In genomic region chr16:88761143-88761534, GRCh38 we compare ENCODE assay signal across 33 cellular contexts. TPM values are rescaled to one million over a fixed set of nuclear protein-coding genes. Genes with fewer than 3 reads are reported as not detected.
DNase-seq lines count a peak whose midpoint lies in the region; ATAC-seq, FAIRE-seq and TF ChIP-seq lines count a peak whose summit lies in the region.
"Had no signal": no experiment of that assay in that cellular context is flagged by ENCODE, and none has a peak within 500 bp of the region (broad histone marks: within the 10 kb centered on the region; RNA-seq: fewer than 3 reads in every experiment).

No MANE protein-coding gene starts in this region.

- in situ Hi-C loops in HepG2 (cut with HindIII; ENCODE audit: extremely low pct_ligation_motif_present, low pct_unique_long_range_greater_than_20kb) = no loop called here

- peaks cover 37% of the 10 kb centered on the region for H3K4me1 Mint-ChIP-seq in activated CD4-positive, alpha-beta memory T cell treated with anti-CD3 and anti-CD28 coated beads for 36 hours (ENCODE audit: low read depth)

- BruUV-seq in HepG2 (replicated peaks; lab: Mats Ljungman, UMichigan) = no TSS peak

- peaks cover 20% of the 10 kb centered on the region for H3K79me2 ChIP-seq in HepG2 (ENCODE audit: insufficient read depth, low read length)

- TF ChIP-seq RAD21 in HepG2 (CRISPR knock-in tag; IDR thresholded peaks at IDR 0.05) = no peak

- H3K4me3 ChIP-seq in HepG2 (replicated peaks in 1 of 3; ENCODE audit: insufficient read depth in 1 of 3, low read depth in 2 of 3, low read length in 3 of 3) (no peak overlapping the region), right lobe of liver (no peak overlapping the region), colonic mucosa (no peak overlapping the region), mucosa of rectum (ENCODE audit: low read length in 2 of 2) (peak overlapping the region in 1 of 2 donors; percentile 6), right atrium auricular region (no peak overlapping the region)
- H3K4me3 ChIP-seq: A549, heart right ventricle, psoas muscle, upper lobe of right lung had no signal

- CTCF ChIA-PET in HepG2 (lab: Yijun Ruan, JAX; ENCODE audit: low intra/inter-chr PET ratio, low total read pairs) (no interaction called here), GM10248 (lab: Yijun Ruan, JAX) (interaction anchor here (1.3 kb wide), 2 partner anchors 18 to 23 kb away, joined by 4 to 6 read pairs; no protein-coding TSS in a partner anchor)
- CTCF ChIA-PET in activated CD4-positive, alpha-beta memory T cell treated with anti-CD3 and anti-CD28 coated beads for 36 hours (lab: Charles Lee) = interaction anchor here (2.2 to 4.0 kb wide), 2 partner anchors 18 to 24 kb away, joined by 7 to 35 read pairs; no protein-coding TSS in a partner anchor

- TF ChIP-seq EP300 in HepG2 (IDR thresholded peaks at IDR 0.05; ENCODE audit: low read depth in 2 of 2, low read length in 2 of 2) = no peak
- TF ChIP-seq EP300 in HepG2 (CRISPR knock-in tag; IDR thresholded peaks at IDR 0.05; ENCODE audit: borderline replicate concordance) = no peak

- intact Hi-C loops in HepG2 (cut with micrococcal nuclease; ENCODE audit: unreplicated experiment) = no loop called here
- intact Hi-C loops in right lobe of liver (cut with DNase I) = no loop called here
- intact Hi-C loops in colonic mucosa (cut with DNase I) = no loop called here
- intact Hi-C loops in activated CD4-positive, alpha-beta memory T cell treated with anti-CD3 and anti-CD28 coated beads for 36 hours (cut with micrococcal nuclease) = no loop called here

- no peak for FAIRE-seq in HepG2 (lab: Jason Lieb, UNC)
- FAIRE-seq: A549, H54, keratinocyte had no signal

- H3K36me3 ChIP-seq in HepG2 (replicated peaks in 1 of 2; ENCODE audit: control insufficient read depth in 1 of 2, insufficient read depth in 2 of 2, low read length in 2 of 2) (peaks cover 0 to 2% of the 10 kb centered on the region in 2 experiments; a peak in 2 of 5 replicates), right lobe of liver (no peaks in the 10 kb centered on the region), colonic mucosa (no peaks in the 10 kb centered on the region), mucosa of rectum (ENCODE audit: control insufficient read depth in 2 of 2, insufficient read depth in 2 of 2, low read length in 2 of 2) (no peaks in the 10 kb centered on the region), right atrium auricular region (no peaks in the 10 kb centered on the region)
- H3K36me3 ChIP-seq: upper lobe of right lung had no signal

- 89% methylated on average over 6 of the region's 11 CpGs for WGBS in HepG2 (ENCODE audit: low lambda C conversion rate)
- WGBS in right lobe of liver (ENCODE audit: insufficient coverage, low coverage, low lambda C conversion rate, missing lambda C conversion rate) = 20% methylated on average over 1 of the region's 11 CpGs

- H3K27me3 ChIP-seq in HepG2 (ENCODE audit: control insufficient read depth in 1 of 2, insufficient read depth in 2 of 2, low read length in 2 of 2) = no peaks in the 10 kb centered on the region
- no peaks in the 10 kb centered on the region for H3K27me3 ChIP-seq in right lobe of liver
- no peaks in the 10 kb centered on the region for H3K27me3 ChIP-seq in colonic mucosa
- no peaks in the 10 kb centered on the region for H3K27me3 ChIP-seq in mucosa of rectum (ENCODE audit: control insufficient read depth in 2 of 2, insufficient read depth in 2 of 2, low read length in 2 of 2)
- no peaks in the 10 kb centered on the region for H3K27me3 ChIP-seq in right atrium auricular region
- H3K27me3 ChIP-seq: heart right ventricle, upper lobe of right lung had no signal

- 0 out of 2 replicates have a peak overlapping the region, but pooled peaks have one; percentile 53 for H3K9ac ChIP-seq in HepG2 (ENCODE audit: insufficient read depth, low read depth, low read length)
- peak overlapping the region in 1 of 2 donors; percentile 15 for H3K9ac ChIP-seq in colonic mucosa (ENCODE audit: low read depth in 2 of 2, low read length in 2 of 2)
- H3K9ac ChIP-seq in mucosa of rectum (ENCODE audit: low read depth in 1 of 2, low read length in 2 of 2) = no peak overlapping the region

- H3K4me1 ChIP-seq in HepG2 (ENCODE audit: insufficient read depth, low read length) (peaks cover 69% of the 10 kb centered on the region), right lobe of liver (peaks cover 0 to 44% (median 23%) of the 10 kb centered on the region in 4 donors), colonic mucosa (peaks cover 39% of the 10 kb centered on the region), mucosa of rectum (ENCODE audit: control insufficient read depth in 2 of 2, insufficient read depth in 2 of 2, low read length in 2 of 2) (peaks cover 29 to 53% of the 10 kb centered on the region in 2 donors), right atrium auricular region (peaks cover 0 to 23% of the 10 kb centered on the region in 2 donors)
- H3K4me1 ChIP-seq: psoas muscle had no signal

- H3K36me3 Mint-ChIP-seq in activated CD4-positive, alpha-beta memory T cell treated with anti-CD3 and anti-CD28 coated beads for 36 hours = no peaks in the 10 kb centered on the region
- H3K36me3 Mint-ChIP-seq: activated naive CD8-positive, alpha-beta T cell treated with anti-CD3 and anti-CD28 coated beads, Interleukin-2, amount 10 ng/mL, durations not matched to agents 7 days and 5 days; mesothelial cell of epicardium; natural killer cell had no signal

- no peak for TF ChIP-seq CTCF in HepG2 (CRISPR knock-in tag; IDR thresholded peaks at IDR 0.05)
- TF ChIP-seq CTCF in right lobe of liver (IDR thresholded peaks at IDR 0.05) = no peak
- TF ChIP-seq CTCF in colonic mucosa (IDR thresholded peaks at IDR 0.05) = no peak
- no peak for TF ChIP-seq CTCF in GM10248 (IDR thresholded peaks at IDR 0.05; ENCODE audit: control extremely low read depth, extremely low read depth, low read depth, missing control alignments)
- no peak for TF ChIP-seq CTCF in right atrium auricular region (IDR thresholded peaks at IDR 0.05)

- DNase-seq in HepG2 (ENCODE audit: low spot score) (no peak), right lobe of liver (no peak), colonic mucosa (no peak), GM10248 (ENCODE audit: extremely low spot score) (no peak), putamen (ENCODE audit: low spot score) (no peak), right atrium auricular region (ENCODE audit: low spot score) (no peak)
- DNase-seq in activated CD4-positive, alpha-beta memory T cell treated with anti-CD3 and anti-CD28 coated beads for 36 hours = no peak
- DNase-seq: activated CD4-positive, alpha-beta T cell treated with anti-CD3 and anti-CD28 coated beads, Interleukin-2, amount 50 U/mL, for 1 hour; activated CD4-positive, CD25-positive, alpha-beta regulatory T cell; activated gamma-delta T cell treated with Interleukin-2 at 50 U/mL for 16 hours; activated naive CD8-positive, alpha-beta T cell treated with anti-CD3 and anti-CD28 coated beads, Interleukin-2, amount 10 ng/mL, durations not matched to agents 7 days and 5 days; activated T-cell treated with anti-CD3 and anti-CD28 coated beads, Interleukin-2, amount 50 U/mL, for 48 hours; aorta; endodermal cell; foreskin melanocyte; heart right ventricle; left ventricle myocardium superior; natural killer cell; NCI-H1417 treated with DMSO at 0.1 percent for 48 hours; NCI-H2081; NCI-H226; occipital lobe; psoas muscle; RPMI8226; T-helper 1 cell; upper lobe of right lung had no signal

- ATAC-seq in HepG2 (no peak), right lobe of liver (no peak)
- ATAC-seq: A549; heart right ventricle; left ventricle myocardium superior; natural killer cell; psoas muscle; stimulated activated memory B cell treated with anti-CD40 and anti-IgM and Interleukin-4, amounts not matched to agents 10 μg/mL and 1 μg/mL and 100 μg/mL, for 72 hours had no signal

- H2AFZ ChIP-seq in HepG2 (ENCODE audit: low read length) = no peak overlapping the region

- H3K27me3 Mint-ChIP-seq in activated CD4-positive, alpha-beta memory T cell treated with anti-CD3 and anti-CD28 coated beads for 36 hours = no peaks in the 10 kb centered on the region
- H3K27me3 Mint-ChIP-seq: activated naive CD8-positive, alpha-beta T cell treated with anti-CD3 and anti-CD28 coated beads, Interleukin-2, amount 10 ng/mL, durations not matched to agents 7 days and 5 days; CD4-positive, alpha-beta memory T cell; stimulated activated memory B cell treated with anti-CD40 and anti-IgM and Interleukin-4, amounts not matched to agents 10 μg/mL and 1 μg/mL and 100 μg/mL, for 72 hours had no signal

- H3K27ac ChIP-seq in HepG2 (ENCODE audit: extremely low read length, insufficient read depth, low read length) = no peak overlapping the region
- no peak overlapping the region for H3K27ac ChIP-seq in right lobe of liver
- peak overlapping the region; percentile 44 for H3K27ac ChIP-seq in colonic mucosa
- peak overlapping the region; percentile 40 to 71 for H3K27ac ChIP-seq in mucosa of rectum (ENCODE audit: low read depth in 2 of 2, low read length in 2 of 2)
- H3K27ac ChIP-seq in right atrium auricular region = no peak overlapping the region
- H3K27ac ChIP-seq: A549, heart right ventricle, psoas muscle, upper lobe of right lung had no signal

- H3K4me3 Mint-ChIP-seq in activated CD4-positive, alpha-beta memory T cell treated with anti-CD3 and anti-CD28 coated beads for 36 hours = no peak overlapping the region
- H3K4me3 Mint-ChIP-seq: activated naive CD8-positive, alpha-beta T cell treated with anti-CD3 and anti-CD28 coated beads, Interleukin-2, amount 10 ng/mL, durations not matched to agents 7 days and 5 days; CD4-positive, alpha-beta memory T cell; endodermal cell; mesothelial cell of epicardium; natural killer cell; stimulated activated memory B cell treated with anti-CD40 and anti-IgM and Interleukin-4, amounts not matched to agents 10 μg/mL and 1 μg/mL and 100 μg/mL, for 72 hours had no signal

- peaks cover 28% of the 10 kb centered on the region for H4K20me1 ChIP-seq in HepG2 (ENCODE audit: insufficient read depth, low read length)

- no peak for TF ChIP-seq POLR2A in HepG2 (IDR thresholded peaks at IDR 0.05; ENCODE audit: insufficient read depth in 1 of 2, low read depth in 2 of 2, low read length in 2 of 2)
- no peak for TF ChIP-seq POLR2A in right lobe of liver (IDR thresholded peaks at IDR 0.05)

- no peaks in the 10 kb centered on the region for H3K9me3 Mint-ChIP-seq in activated CD4-positive, alpha-beta memory T cell treated with anti-CD3 and anti-CD28 coated beads for 36 hours
- H3K9me3 Mint-ChIP-seq: activated naive CD8-positive, alpha-beta T cell treated with anti-CD3 and anti-CD28 coated beads, Interleukin-2, amount 10 ng/mL, durations not matched to agents 7 days and 5 days; CD4-positive, alpha-beta memory T cell; endodermal cell; mesothelial cell of epicardium; natural killer cell had no signal

- POLR2A ChIA-PET in HepG2 (lab: Yijun Ruan, JAX) (interaction anchor here (1.4 to 2.9 kb wide), 3 partner anchors 22 to 97 kb away, joined by 5 to 36 read pairs (median 6); partner anchors contain the start of gene PIEZO1), GM10248 (lab: Yijun Ruan, JAX) (no interaction called here)
- POLR2A ChIA-PET in activated CD4-positive, alpha-beta memory T cell treated with anti-CD3 and anti-CD28 coated beads for 36 hours (lab: Charles Lee) = no interaction called here

- H3K4me2 ChIP-seq in HepG2 (ENCODE audit: low read depth, low read length) = no peak overlapping the region
- H3K4me2 ChIP-seq: A549 had no signal

- H3K27ac Mint-ChIP-seq in activated CD4-positive, alpha-beta memory T cell treated with anti-CD3 and anti-CD28 coated beads for 36 hours = no peak overlapping the region
- H3K27ac Mint-ChIP-seq: activated naive CD8-positive, alpha-beta T cell treated with anti-CD3 and anti-CD28 coated beads, Interleukin-2, amount 10 ng/mL, durations not matched to agents 7 days and 5 days; endodermal cell; mesothelial cell of epicardium; natural killer cell; stimulated activated memory B cell treated with anti-CD40 and anti-IgM and Interleukin-4, amounts not matched to agents 10 μg/mL and 1 μg/mL and 100 μg/mL, for 72 hours had no signal

- H3K9me3 ChIP-seq in HepG2 (ENCODE audit: low read length) (no peaks in the 10 kb centered on the region), right lobe of liver (no peaks in the 10 kb centered on the region), colonic mucosa (no peaks in the 10 kb centered on the region), mucosa of rectum (ENCODE audit: control insufficient read depth in 2 of 2, low read length in 2 of 2) (no peaks in the 10 kb centered on the region), right atrium auricular region (no peaks in the 10 kb centered on the region)
- H3K9me3 ChIP-seq: A549, psoas muscle, upper lobe of right lung had no signal

RNA-seq across cellular contexts. Expression of gene PIEZO1, which starts 23.9 kb away (rescaled TPM):
- total RNA-seq in HepG2 (2016; rRNA removed; fragmentation: Illumina TruSeq; extraction: Trizol) (32.5 and 85.0 TPM in 2 replicates), right lobe of liver (10 to 100 TPM; 48.9 to 91.9 (median 64.4) TPM), colonic mucosa (100 to 1,000 TPM; 104 to 118 TPM), right atrium auricular region (10 to 100 TPM; 37.7 to 73.2 TPM)
- total RNA-seq in HepG2 (2016; cell fraction: cytosol; rRNA removed; fragmentation: Illumina TruSeq; extraction: Trizol; ENCODE audit: low read depth) = 42.1 and 42.4 TPM in 2 replicates
- total RNA-seq in HepG2 (2016; cell fraction: insoluble cytoplasmic fraction; rRNA removed; fragmentation: Illumina TruSeq; extraction: Trizol) = 27.7 and 89.8 TPM in 2 replicates
- 37.0 TPM in 2 replicates for total RNA-seq in HepG2 (2016; cell fraction: membrane; rRNA removed; fragmentation: Illumina TruSeq; extraction: Trizol)
- total RNA-seq in HepG2 (2016; cell fraction: nucleus; rRNA removed; fragmentation: Illumina TruSeq; extraction: Trizol) = 117 and 146 TPM in 2 replicates
- 67.9 and 93.5 TPM in 2 replicates for polyA plus RNA-seq in HepG2 (2011; rRNA removed)
- 42.8 and 69.2 TPM in 2 replicates for polyA plus RNA-seq in HepG2 (2011; cell fraction: cytosol; rRNA removed)
- 643 and 860 TPM in 2 replicates for polyA plus RNA-seq in HepG2 (2011; cell fraction: nucleus; rRNA removed)
- 52.4 and 78.3 TPM in 2 replicates for polyA plus RNA-seq in HepG2 (2012)
- 12.7 and 13.6 TPM in 2 replicates for polyA plus RNA-seq in HepG2 (2016; cell fraction: cytosol; fragmentation: Illumina TruSeq; extraction: Trizol; ENCODE audit: low read depth)
- polyA plus RNA-seq in HepG2 (2016; cell fraction: insoluble cytoplasmic fraction; fragmentation: Illumina TruSeq; extraction: Trizol; ENCODE audit: low read depth) = 33.4 and 36.7 TPM in 2 replicates
- polyA plus RNA-seq in HepG2 (2016; cell fraction: membrane; fragmentation: Illumina TruSeq; extraction: Trizol; ENCODE audit: low read depth) = 20.6 and 22.7 TPM in 2 replicates
- polyA plus RNA-seq in HepG2 (2016; cell fraction: nucleus; fragmentation: Illumina TruSeq; extraction: Trizol; ENCODE audit: insufficient read depth, low read depth) = 296 and 336 TPM in 2 replicates
- polyA minus RNA-seq in HepG2 (2011; rRNA and poly(A)+ RNA removed; ENCODE audit: low replicate concordance) = 101 and 184 TPM in 2 replicates
- polyA minus RNA-seq in HepG2 (2011; cell fraction: cytosol; rRNA and poly(A)+ RNA removed) = 44.8 and 52.9 TPM in 2 replicates
- 89.5 and 109 TPM in 2 replicates for polyA minus RNA-seq in HepG2 (2011; cell fraction: nucleus; rRNA and poly(A)+ RNA removed)
- 100 to 1,000 TPM; 221 to 234 TPM for total RNA-seq in activated CD4-positive, alpha-beta memory T cell treated with anti-CD3 and anti-CD28 coated beads for 36 hours

RNA-seq across cellular contexts. Expression of gene CDT1, which starts 42.5 kb away (rescaled TPM):
- total RNA-seq in HepG2 (2016; rRNA removed; fragmentation: Illumina TruSeq; extraction: Trizol) (16.5 and 23.1 TPM in 2 replicates), right lobe of liver (1 to 10 TPM in 2 of 6 experiments, under 1 TPM in 4; 0.22 to 9.6 (median 0.42) TPM), colonic mucosa (10 to 100 TPM; 14.9 to 71.7 TPM), right atrium auricular region (1 to 10 TPM in 1 of 2 donors, under 1 TPM in 1; 0.39 to 1.3 TPM)
- total RNA-seq in HepG2 (2016; cell fraction: cytosol; rRNA removed; fragmentation: Illumina TruSeq; extraction: Trizol; ENCODE audit: low read depth) = 14.3 and 18.2 TPM in 2 replicates
- 15.0 and 21.7 TPM in 2 replicates for total RNA-seq in HepG2 (2016; cell fraction: insoluble cytoplasmic fraction; rRNA removed; fragmentation: Illumina TruSeq; extraction: Trizol)
- 30.9 and 31.0 TPM in 2 replicates for total RNA-seq in HepG2 (2016; cell fraction: membrane; rRNA removed; fragmentation: Illumina TruSeq; extraction: Trizol)
- total RNA-seq in HepG2 (2016; cell fraction: nucleus; rRNA removed; fragmentation: Illumina TruSeq; extraction: Trizol) = 12.6 and 18.8 TPM in 2 replicates
- 17.9 and 23.8 TPM in 2 replicates for polyA plus RNA-seq in HepG2 (2011; rRNA removed)
- polyA plus RNA-seq in HepG2 (2011; cell fraction: cytosol; rRNA removed) = 15.0 and 37.3 TPM in 2 replicates
- 29.6 and 46.8 TPM in 2 replicates for polyA plus RNA-seq in HepG2 (2011; cell fraction: nucleus; rRNA removed)
- 13.5 and 17.6 TPM in 2 replicates for polyA plus RNA-seq in HepG2 (2012)
- 18.5 and 24.2 TPM in 2 replicates for polyA plus RNA-seq in HepG2 (2016; cell fraction: cytosol; fragmentation: Illumina TruSeq; extraction: Trizol; ENCODE audit: low read depth)
- polyA plus RNA-seq in HepG2 (2016; cell fraction: insoluble cytoplasmic fraction; fragmentation: Illumina TruSeq; extraction: Trizol; ENCODE audit: low read depth) = 22.4 and 29.0 TPM in 2 replicates
- 25.4 and 37.1 TPM in 2 replicates for polyA plus RNA-seq in HepG2 (2016; cell fraction: membrane; fragmentation: Illumina TruSeq; extraction: Trizol; ENCODE audit: low read depth)
- 34.6 and 39.8 TPM in 2 replicates for polyA plus RNA-seq in HepG2 (2016; cell fraction: nucleus; fragmentation: Illumina TruSeq; extraction: Trizol; ENCODE audit: insufficient read depth, low read depth)
- 25.0 and 71.0 TPM in 2 replicates for polyA minus RNA-seq in HepG2 (2011; rRNA and poly(A)+ RNA removed; ENCODE audit: low replicate concordance)
- 28.6 and 52.8 TPM in 2 replicates for polyA minus RNA-seq in HepG2 (2011; cell fraction: cytosol; rRNA and poly(A)+ RNA removed)
- polyA minus RNA-seq in HepG2 (2011; cell fraction: nucleus; rRNA and poly(A)+ RNA removed) = 6.7 and 8.8 TPM in 2 replicates
- total RNA-seq in activated CD4-positive, alpha-beta memory T cell treated with anti-CD3 and anti-CD28 coated beads for 36 hours = 100 to 1,000 TPM; 169 to 183 TPM

RNA-seq across cellular contexts. Expression of gene APRT, which starts 50.6 kb away (rescaled TPM):
- total RNA-seq in HepG2 (2016; rRNA removed; fragmentation: Illumina TruSeq; extraction: Trizol) (242 and 274 TPM in 2 replicates), right lobe of liver (100 to 1,000 TPM in 2 of 6 experiments, 10 to 100 TPM in 4; 61.4 to 120 (median 74.1) TPM), colonic mucosa (100 to 1,000 TPM; 103 to 273 TPM), right atrium auricular region (10 to 100 TPM; 50.6 to 90.4 TPM)
- 163 and 167 TPM in 2 replicates for total RNA-seq in HepG2 (2016; cell fraction: cytosol; rRNA removed; fragmentation: Illumina TruSeq; extraction: Trizol; ENCODE audit: low read depth)
- total RNA-seq in HepG2 (2016; cell fraction: insoluble cytoplasmic fraction; rRNA removed; fragmentation: Illumina TruSeq; extraction: Trizol) = 238 and 275 TPM in 2 replicates
- 188 and 208 TPM in 2 replicates for total RNA-seq in HepG2 (2016; cell fraction: membrane; rRNA removed; fragmentation: Illumina TruSeq; extraction: Trizol)
- 99.7 and 110 TPM in 2 replicates for total RNA-seq in HepG2 (2016; cell fraction: nucleus; rRNA removed; fragmentation: Illumina TruSeq; extraction: Trizol)
- 155 and 210 TPM in 2 replicates for polyA plus RNA-seq in HepG2 (2011; rRNA removed)
- polyA plus RNA-seq in HepG2 (2011; cell fraction: cytosol; rRNA removed) = 94.2 and 153 TPM in 2 replicates
- 101 and 126 TPM in 2 replicates for polyA plus RNA-seq in HepG2 (2011; cell fraction: nucleus; rRNA removed)
- polyA plus RNA-seq in HepG2 (2012) = 136 and 175 TPM in 2 replicates
- 172 and 184 TPM in 2 replicates for polyA plus RNA-seq in HepG2 (2016; cell fraction: cytosol; fragmentation: Illumina TruSeq; extraction: Trizol; ENCODE audit: low read depth)
- polyA plus RNA-seq in HepG2 (2016; cell fraction: insoluble cytoplasmic fraction; fragmentation: Illumina TruSeq; extraction: Trizol; ENCODE audit: low read depth) = 339 and 349 TPM in 2 replicates
- 196 and 203 TPM in 2 replicates for polyA plus RNA-seq in HepG2 (2016; cell fraction: membrane; fragmentation: Illumina TruSeq; extraction: Trizol; ENCODE audit: low read depth)
- polyA plus RNA-seq in HepG2 (2016; cell fraction: nucleus; fragmentation: Illumina TruSeq; extraction: Trizol; ENCODE audit: insufficient read depth, low read depth) = 192 and 201 TPM in 2 replicates
- 83.2 and 86.7 TPM in 2 replicates for polyA minus RNA-seq in HepG2 (2011; rRNA and poly(A)+ RNA removed; ENCODE audit: low replicate concordance)
- polyA minus RNA-seq in HepG2 (2011; cell fraction: cytosol; rRNA and poly(A)+ RNA removed) = 75.3 and 84.8 TPM in 2 replicates
- 35.7 and 49.8 TPM in 2 replicates for polyA minus RNA-seq in HepG2 (2011; cell fraction: nucleus; rRNA and poly(A)+ RNA removed)
- total RNA-seq in activated CD4-positive, alpha-beta memory T cell treated with anti-CD3 and anti-CD28 coated beads for 36 hours = 100 to 1,000 TPM; 270 to 272 TPM

RNA-seq across cellular contexts. Expression of gene CTU2, which starts 54.8 kb away (rescaled TPM):
- total RNA-seq in HepG2 (2016; rRNA removed; fragmentation: Illumina TruSeq; extraction: Trizol) (21.9 TPM in 2 replicates), right lobe of liver (1 to 10 TPM; 5.0 to 9.5 (median 8.2) TPM), colonic mucosa (10 to 100 TPM in 1 of 2 donors, 1 to 10 TPM in 1; 7.8 to 23.1 TPM), right atrium auricular region (1 to 10 TPM; 7.1 to 8.2 TPM)
- total RNA-seq in HepG2 (2016; cell fraction: cytosol; rRNA removed; fragmentation: Illumina TruSeq; extraction: Trizol; ENCODE audit: low read depth) = 11.4 and 12.8 TPM in 2 replicates
- 16.8 and 22.4 TPM in 2 replicates for total RNA-seq in HepG2 (2016; cell fraction: insoluble cytoplasmic fraction; rRNA removed; fragmentation: Illumina TruSeq; extraction: Trizol)
- total RNA-seq in HepG2 (2016; cell fraction: membrane; rRNA removed; fragmentation: Illumina TruSeq; extraction: Trizol) = 13.8 and 15.9 TPM in 2 replicates
- 16.7 and 17.2 TPM in 2 replicates for total RNA-seq in HepG2 (2016; cell fraction: nucleus; rRNA removed; fragmentation: Illumina TruSeq; extraction: Trizol)
- polyA plus RNA-seq in HepG2 (2011; rRNA removed) = 13.3 and 18.5 TPM in 2 replicates
- polyA plus RNA-seq in HepG2 (2011; cell fraction: cytosol; rRNA removed) = 11.8 and 19.4 TPM in 2 replicates
- polyA plus RNA-seq in HepG2 (2011; cell fraction: nucleus; rRNA removed) = 63.3 and 73.6 TPM in 2 replicates
- 11.6 and 15.1 TPM in 2 replicates for polyA plus RNA-seq in HepG2 (2012)
- polyA plus RNA-seq in HepG2 (2016; cell fraction: cytosol; fragmentation: Illumina TruSeq; extraction: Trizol; ENCODE audit: low read depth) = 12.4 and 16.5 TPM in 2 replicates
- polyA plus RNA-seq in HepG2 (2016; cell fraction: insoluble cytoplasmic fraction; fragmentation: Illumina TruSeq; extraction: Trizol; ENCODE audit: low read depth) = 20.9 and 22.4 TPM in 2 replicates
- 13.3 and 14.9 TPM in 2 replicates for polyA plus RNA-seq in HepG2 (2016; cell fraction: membrane; fragmentation: Illumina TruSeq; extraction: Trizol; ENCODE audit: low read depth)
- polyA plus RNA-seq in HepG2 (2016; cell fraction: nucleus; fragmentation: Illumina TruSeq; extraction: Trizol; ENCODE audit: insufficient read depth, low read depth) = 39.4 and 44.9 TPM in 2 replicates
- polyA minus RNA-seq in HepG2 (2011; rRNA and poly(A)+ RNA removed; ENCODE audit: low replicate concordance) = 23.1 and 25.7 TPM in 2 replicates
- polyA minus RNA-seq in HepG2 (2011; cell fraction: cytosol; rRNA and poly(A)+ RNA removed) = 15.2 and 18.6 TPM in 2 replicates
- polyA minus RNA-seq in HepG2 (2011; cell fraction: nucleus; rRNA and poly(A)+ RNA removed) = 19.3 and 20.7 TPM in 2 replicates
- 10 to 100 TPM; 38.0 to 41.6 TPM for total RNA-seq in activated CD4-positive, alpha-beta memory T cell treated with anti-CD3 and anti-CD28 coated beads for 36 hours

RNA-seq across cellular contexts. Expression of gene RNF166, which starts 54.9 kb away (rescaled TPM):
- total RNA-seq in HepG2 (2016; rRNA removed; fragmentation: Illumina TruSeq; extraction: Trizol) (15.1 and 23.0 TPM in 2 replicates), right lobe of liver (10 to 100 TPM in 2 of 6 experiments, 1 to 10 TPM in 4; 8.1 to 12.8 (median 10.0) TPM), colonic mucosa (1 to 10 TPM; 9.2 to 9.3 TPM), right atrium auricular region (10 to 100 TPM; 16.9 to 19.4 TPM)
- 36.0 and 37.2 TPM in 2 replicates for total RNA-seq in HepG2 (2016; cell fraction: cytosol; rRNA removed; fragmentation: Illumina TruSeq; extraction: Trizol; ENCODE audit: low read depth)
- 17.3 and 23.3 TPM in 2 replicates for total RNA-seq in HepG2 (2016; cell fraction: insoluble cytoplasmic fraction; rRNA removed; fragmentation: Illumina TruSeq; extraction: Trizol)
- total RNA-seq in HepG2 (2016; cell fraction: membrane; rRNA removed; fragmentation: Illumina TruSeq; extraction: Trizol) = 41.6 and 45.9 TPM in 2 replicates
- 14.0 and 14.1 TPM in 2 replicates for total RNA-seq in HepG2 (2016; cell fraction: nucleus; rRNA removed; fragmentation: Illumina TruSeq; extraction: Trizol)
- polyA plus RNA-seq in HepG2 (2011; rRNA removed) = 21.4 and 26.2 TPM in 2 replicates
- 14.8 and 24.4 TPM in 2 replicates for polyA plus RNA-seq in HepG2 (2011; cell fraction: cytosol; rRNA removed)
- polyA plus RNA-seq in HepG2 (2011; cell fraction: nucleus; rRNA removed) = 83.8 and 91.3 TPM in 2 replicates
- 12.2 and 16.1 TPM in 2 replicates for polyA plus RNA-seq in HepG2 (2012)
- 22.9 and 25.4 TPM in 2 replicates for polyA plus RNA-seq in HepG2 (2016; cell fraction: cytosol; fragmentation: Illumina TruSeq; extraction: Trizol; ENCODE audit: low read depth)
- 19.2 and 20.2 TPM in 2 replicates for polyA plus RNA-seq in HepG2 (2016; cell fraction: insoluble cytoplasmic fraction; fragmentation: Illumina TruSeq; extraction: Trizol; ENCODE audit: low read depth)
- polyA plus RNA-seq in HepG2 (2016; cell fraction: membrane; fragmentation: Illumina TruSeq; extraction: Trizol; ENCODE audit: low read depth) = 32.0 and 34.1 TPM in 2 replicates
- 36.7 and 43.4 TPM in 2 replicates for polyA plus RNA-seq in HepG2 (2016; cell fraction: nucleus; fragmentation: Illumina TruSeq; extraction: Trizol; ENCODE audit: insufficient read depth, low read depth)
- polyA minus RNA-seq in HepG2 (2011; rRNA and poly(A)+ RNA removed; ENCODE audit: low replicate concordance) = 11.5 and 25.6 TPM in 2 replicates
- 12.9 and 17.8 TPM in 2 replicates for polyA minus RNA-seq in HepG2 (2011; cell fraction: cytosol; rRNA and poly(A)+ RNA removed)
- 14.2 and 18.7 TPM in 2 replicates for polyA minus RNA-seq in HepG2 (2011; cell fraction: nucleus; rRNA and poly(A)+ RNA removed)
- 10 to 100 TPM; 46.4 to 55.6 TPM for total RNA-seq in activated CD4-positive, alpha-beta memory T cell treated with anti-CD3 and anti-CD28 coated beads for 36 hours

Comparison
In these comparisons a context has a peak if more than half of its experiments do, and no peak if none do; other contexts are left out.
1. H3K27ac ChIP-seq: peak in colonic mucosa (single experiment) and mucosa of rectum (2 of 2); none in HepG2 (single experiment), right lobe of liver (0 of 3) and right atrium auricular region (0 of 2).